ENCODE assay signal across 9 cellular contexts in the genomic region with DNA sequence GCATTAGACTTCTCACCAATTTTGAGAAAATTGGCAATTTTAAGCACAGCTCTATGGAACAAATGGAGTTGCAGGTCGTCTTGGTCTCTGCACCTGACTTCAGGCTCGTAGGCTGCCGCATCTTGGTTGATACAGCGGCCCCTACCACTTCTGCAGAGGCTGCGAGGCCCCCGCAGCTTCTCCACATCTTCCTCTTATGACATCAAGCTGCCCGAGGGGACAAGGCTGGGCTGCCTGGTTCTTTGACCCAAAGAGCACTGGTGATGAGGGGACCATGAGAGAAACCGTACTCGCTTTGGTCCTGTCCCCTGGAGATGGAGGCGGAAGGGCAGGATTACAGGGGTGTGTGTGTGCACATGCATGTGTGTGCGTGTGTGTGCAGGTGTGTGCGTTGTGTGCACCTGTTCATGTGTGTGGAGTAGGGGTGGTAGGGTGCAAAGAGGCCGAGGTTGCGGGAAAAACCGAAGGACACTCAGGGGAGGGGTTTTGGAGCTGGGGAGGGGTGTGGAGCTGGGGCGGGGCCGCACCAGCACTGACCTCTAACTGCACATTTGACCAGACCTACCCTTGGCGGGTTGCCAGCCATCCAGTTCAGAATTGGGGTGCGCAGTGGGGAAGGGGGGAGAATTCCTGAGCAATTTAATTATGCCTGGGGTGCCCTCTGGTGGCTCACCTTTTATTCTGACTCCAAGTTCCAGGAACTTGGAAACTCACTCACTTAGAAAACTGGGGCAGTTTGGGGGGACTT.
DNase-seq lines count a peak whose midpoint lies in the region; ATAC-seq and TF ChIP-seq lines count a peak whose summit lies in the region.
"Had no signal": no experiment of that assay in that cellular context is flagged by ENCODE, and none has a peak within 500 bp of the region (broad histone marks: within the 10 kb centered on the region; RNA-seq: fewer than 3 reads in every experiment).

No MANE protein-coding gene starts in this region.

- no peak overlapping the region for H3K27ac Mint-ChIP-seq in type B pancreatic cell

- H3K27me3 Mint-ChIP-seq in type B pancreatic cell = peaks cover 8% of the 10 kb centered on the region

- H3K9me3 Mint-ChIP-seq in type B pancreatic cell = no peaks in the 10 kb centered on the region

- peak; percentile 31 for ATAC-seq in Right ventricle myocardium inferior
- peak; percentile 43 to 59 for ATAC-seq in right cardiac atrium
- no peak for ATAC-seq in HG03175 (IDR thresholded peaks at IDR 0.05; ENCODE audit: unreplicated experiment)
- no peak for ATAC-seq in HG03457 (IDR thresholded peaks at IDR 0.05; ENCODE audit: unreplicated experiment)

- H3K9me3 ChIP-seq in WERI-Rb-1 (ENCODE audit: severe bottlenecking) (peaks cover 3% of the 10 kb centered on the region), right cardiac atrium (ENCODE audit: control insufficient read depth, low read length) (no peaks in the 10 kb centered on the region)

- no peak overlapping the region for H3K4me3 Mint-ChIP-seq in type B pancreatic cell

- WGBS in right cardiac atrium = 77% methylated on average over 19 of the region's 19 CpGs

- DNase-seq in Right ventricle myocardium inferior (ENCODE audit: missing footprints) (no peak), cardiac septum (ENCODE audit: low spot score) (no peak), WERI-Rb-1 (no peak), right cardiac atrium (peak; percentile 41 to 77 (median 67)), type B pancreatic cell (ENCODE audit: extremely low spot score, unreplicated experiment) (no peak), HPDE6-E6E7 (ENCODE audit: extremely low spot score) (no peak)

- peak; percentile 50; the same call in 1 of the 2 replicates for TF ChIP-seq CTCF in WERI-Rb-1 (IDR thresholded peaks at IDR 0.05; ENCODE audit: low read depth, low read length)
- TF ChIP-seq CTCF in type B pancreatic cell (conservative IDR thresholded peaks at IDR 0.05) = peak; percentile 64

- H3K4me1 Mint-ChIP-seq in type B pancreatic cell (ENCODE audit: unreplicated experiment) = no peaks in the 10 kb centered on the region

- H3K36me3 ChIP-seq in WERI-Rb-1 = no peaks in the 10 kb centered on the region

- H3K27me3 ChIP-seq in WERI-Rb-1 (ENCODE audit: insufficient read depth, low read depth, severe bottlenecking) (peaks cover 89% of the 10 kb centered on the region), right cardiac atrium (ENCODE audit: control insufficient read depth, insufficient read depth) (no peaks in the 10 kb centered on the region)

- H3K4me3 ChIP-seq in WERI-Rb-1 (ENCODE audit: low read depth, low read length) (no peak overlapping the region), right cardiac atrium (ENCODE audit: low read length) (no peak overlapping the region)

- no peaks in the 10 kb centered on the region for H3K4me1 ChIP-seq in right cardiac atrium (ENCODE audit: control insufficient read depth, insufficient read depth, low read length)

- intact Hi-C loops in Right ventricle myocardium inferior (cut with DNase I) = loop anchor here (2.0 to 10.0 kb wide), 3 partner anchors 135 to 458 kb away; a partner anchor contains a TSS
- intact Hi-C loops in cardiac septum (cut with DNase I) = loop anchor here (5.0 kb wide), 2 partner anchors 108 to 458 kb away; no protein-coding TSS in a partner anchor
- intact Hi-C loops in right cardiac atrium (cut with DNase I) = loop anchor here in 2 of 4 donors (2.0 to 10.0 kb wide), 3 partner anchors 41 to 455 kb away; no protein-coding TSS in a partner anchor

- H3K36me3 Mint-ChIP-seq in type B pancreatic cell = no peaks in the 10 kb centered on the region

- H3K27ac ChIP-seq in WERI-Rb-1 = no peak overlapping the region
- no peak overlapping the region for H3K27ac ChIP-seq in right cardiac atrium (ENCODE audit: low read length)
- H3K27ac ChIP-seq: epithelial cell of prostate had no signal

Comparison
In these comparisons a context has a peak if more than half of its experiments do, and no peak if none do; other contexts are left out.
1. DNase-seq: peak in right cardiac atrium (3 of 3); none in Right ventricle myocardium inferior (single experiment), cardiac septum (single experiment), WERI-Rb-1 (single experiment), type B pancreatic cell (single experiment) and HPDE6-E6E7 (single experiment).
2. ATAC-seq: peak in Right ventricle myocardium inferior (single experiment) and right cardiac atrium (2 of 2); none in HG03175 (single experiment) and HG03457 (single experiment).